ENCODE assay signal across 11 cellular contexts in genomic region chr16:53546988-53547391, GRCh38. TPM values are rescaled to one million over a fixed set of nuclear protein-coding genes. Genes with fewer than 3 reads are reported as not detected.
DNase-seq lines count a peak whose midpoint lies in the region; ATAC-seq and TF ChIP-seq lines count a peak whose summit lies in the region.
"Had no signal": no experiment of that assay in that cellular context is flagged by ENCODE, and none has a peak within 500 bp of the region (broad histone marks: within the 10 kb centered on the region; RNA-seq: fewer than 3 reads in every experiment).

No MANE protein-coding gene starts in this region.

- no peak overlapping the region for H3K4me3 ChIP-seq in Panc1 (ENCODE audit: low read depth in 2 of 2, low read length in 2 of 2)
- no peak overlapping the region for H3K4me3 ChIP-seq in lower leg skin (ENCODE audit: low read depth, poor library complexity, severe bottlenecking)

- in situ Hi-C loops in Panc1 (cut with HindIII; ENCODE audit: low pct_unique_long_range_greater_than_20kb, low sequenced_read_pairs), result no loop called here

- 60 to 73% methylated on average over 4 of the region's 4 CpGs for WGBS in lower leg skin, 2 donors

- no peak overlapping the region for H3K4me3 Mint-ChIP-seq in Calu3 (ENCODE audit: low read depth, unreplicated experiment)

- no peaks in the 10 kb centered on the region for H3K4me1 ChIP-seq in Panc1 (ENCODE audit: control insufficient read depth, insufficient read depth, low read length)

- POLR2A ChIA-PET in Panc1 (lab: Charles Lee), result no interaction called here

- H3K9me3 Mint-ChIP-seq in Calu3 (ENCODE audit: low read depth, unreplicated experiment), result no peaks in the 10 kb centered on the region

- H3K27ac Mint-ChIP-seq in Calu3 (ENCODE audit: unreplicated experiment), result no peak overlapping the region

- no peak for TF ChIP-seq POLR2A in lower leg skin (IDR thresholded peaks at IDR 0.05)

- peaks cover 4% of the 10 kb centered on the region; the same call in 1 of the 2 replicates for H3K27me3 ChIP-seq in Panc1 (ENCODE audit: control insufficient read depth, insufficient read depth, low read length)

- H3K36me3 ChIP-seq in Panc1 (ENCODE audit: control insufficient read depth, insufficient read depth, low read length), result no peaks in the 10 kb centered on the region

- ATAC-seq in Panc1, result no peak
- no peak for ATAC-seq in HG03442 (IDR thresholded peaks at IDR 0.05; ENCODE audit: unreplicated experiment)

- H3K4me1 Mint-ChIP-seq in Calu3 (ENCODE audit: low read depth, unreplicated experiment), result peaks cover 7% of the 10 kb centered on the region

- CTCF ChIA-PET in Calu3 (lab: Charles Lee) (no interaction called here), Panc1 (lab: Charles Lee) (no interaction called here)

- H3K9me3 ChIP-seq in Panc1 (ENCODE audit: control insufficient read depth, insufficient read depth, low read depth, low read length), result no peaks in the 10 kb centered on the region

- H3K27me3 Mint-ChIP-seq in Calu3 (ENCODE audit: unreplicated experiment), result peaks cover 92% of the 10 kb centered on the region

- DNase-seq in Calu3, result peak; percentile 29
- DNase-seq in GM20000 (ENCODE audit: low spot score), result no peak
- no peak for DNase-seq in Panc1 (ENCODE audit: low read depth, low spot score)
- DNase-seq in iris pigment epithelial cell (ENCODE audit: low read depth), result peak; percentile 11
- no peak for DNase-seq in NCI-H510A treated with DMSO at 0.1 percent for 48 hours (lab: John Stamatoyannopoulos, UW)
- no peak for DNase-seq in lower leg skin (ENCODE audit: low spot score in 2 of 2)
- DNase-seq in CD1c-positive myeloid dendritic cell (ENCODE audit: extremely low spot score), result no peak
- DNase-seq: activated CD4-positive, CD25-positive, alpha-beta regulatory T cell; anterior cingulate cortex; NCI-H526 treated with DMSO at 0.1 percent for 48 hours had no signal

- H3K27ac ChIP-seq in Panc1 (ENCODE audit: low read length), result no peak overlapping the region

- H3K36me3 Mint-ChIP-seq in Calu3 (ENCODE audit: insufficient read depth, unreplicated experiment), result no peaks in the 10 kb centered on the region

- no TSS peak for BruUV-seq in Calu3 (replicated peaks; lab: Mats Ljungman, UMichigan)
- no TSS peak for BruUV-seq in Panc1 (replicated peaks; lab: Mats Ljungman, UMichigan)

- TF ChIP-seq CTCF in Calu3 (IDR thresholded peaks at IDR 0.05; ENCODE audit: unreplicated experiment), result peak; percentile 57
- TF ChIP-seq CTCF in GM20000 (IDR thresholded peaks at IDR 0.05; ENCODE audit: extremely low read depth, missing control alignments), result peak; percentile 21
- peak; percentile 37 for TF ChIP-seq CTCF in Panc1 (IDR thresholded peaks at IDR 0.05)
- TF ChIP-seq CTCF in lower leg skin (IDR thresholded peaks at IDR 0.05), result no peak

- intact Hi-C loops in Calu3 (cut with micrococcal nuclease; ENCODE audit: unreplicated experiment) (no loop called here), Panc1 (cut with micrococcal nuclease; ENCODE audit: unreplicated experiment) (no loop called here), lower leg skin (cut with DNase I; ENCODE audit: low total_unique reads) (loop anchor here (10.0 kb wide), 1 partner anchor 1718 kb away; no protein-coding TSS in a partner anchor)

RNA-seq across cellular contexts. Expression of gene AKTIP, which starts 44.0 kb away (rescaled TPM):
- 46.4 and 59.4 TPM in 2 replicates for total RNA-seq in Calu3 (2022)
- 26.1 TPM for total RNA-seq in Panc1 (2021; ENCODE audit: unreplicated experiment)
- 18.6 TPM for polyA plus RNA-seq in Panc1 (2012; ENCODE audit: insufficient read length)
- 10 to 100 TPM; 30.9 to 90.9 (median 59.9) TPM for total RNA-seq in lower leg skin

Comparison
In these comparisons a context has a peak if more than half of its experiments do, and no peak if none do; other contexts are left out.
1. DNase-seq: peak in Calu3 (single experiment) and iris pigment epithelial cell (single experiment); none in GM20000 (single experiment), Panc1 (single experiment), NCI-H510A treated with DMSO at 0.1 percent for 48 hours (single experiment), lower leg skin (0 of 2) and CD1c-positive myeloid dendritic cell (single experiment).
2. CTCF ChIP-seq: peak in Calu3 (single experiment), GM20000 (single experiment) and Panc1 (single experiment); none in lower leg skin (0 of 3).